Comparison of ENCODE assay signal across 25 cellular contexts in genomic region chr19:6955082-6955481, GRCh38.
DNase-seq lines count a peak whose midpoint lies in the region; ATAC-seq, FAIRE-seq and TF ChIP-seq lines count a peak whose summit lies in the region.
"Had no signal": no experiment of that assay in that cellular context is flagged by ENCODE, and none has a peak within 500 bp of the region (broad histone marks: within the 10 kb centered on the region; RNA-seq: fewer than 3 reads in every experiment).

No MANE protein-coding gene starts in this region.

- intact Hi-C loops in K562 (cut with micrococcal nuclease) (no loop called here), uterus (cut with DNase I; ENCODE audit: low total_unique reads) (no loop called here)

- 3% methylated on average over 3 of the region's 3 CpGs for WGBS in K562 (ENCODE audit: insufficient coverage, low coverage, missing lambda C conversion rate)
- WGBS in neuronal stem cell (ENCODE audit: extremely low coverage in 2 of 2, insufficient read length in 2 of 2, insufficient replicate concordance in 1 of 2), 2 donors: 100% methylated on average over 3 of the region's 3 CpGs

- H3K9me3 ChIP-seq in K562 (replicated peaks; ENCODE audit: control insufficient read depth, insufficient read depth, low read depth, low read length): no peaks in the 10 kb centered on the region
- peaks cover 0 to 23% of the 10 kb centered on the region in 2 donors for H3K9me3 ChIP-seq in neuronal stem cell (replicated peaks in 1 of 2; ENCODE audit: control insufficient read depth in 2 of 2, insufficient read depth in 1 of 2, low read depth in 1 of 2, low read length in 2 of 2)
- no peaks in the 10 kb centered on the region for H3K9me3 ChIP-seq in uterus
- H3K9me3 ChIP-seq: A549; BE2C; BLaER1 treated with 17β-estradiol and CSF1 and Interleukin-3, amounts not matched to agents 10 nM and 100 nM had no signal

- H3K79me2 ChIP-seq in K562 (ENCODE audit: control insufficient read depth, insufficient read depth, low read length): no peaks in the 10 kb centered on the region

- H3K23ac ChIP-seq in neuronal stem cell (ENCODE audit: low read depth, low read length, poor library complexity): no peak overlapping the region

- H3K4me1 ChIP-seq in K562 (replicated peaks in 1 of 2; ENCODE audit: control insufficient read depth in 2 of 2, insufficient read depth in 2 of 2, low read length in 2 of 2) (no peaks in the 10 kb centered on the region), neuronal stem cell (ENCODE audit: control insufficient read depth in 2 of 2, insufficient read depth in 1 of 2, low read depth in 1 of 2, low read length in 2 of 2) (no peaks in the 10 kb centered on the region), uterus (no peaks in the 10 kb centered on the region)
- H3K4me1 ChIP-seq: A549, BE2C had no signal

- no TSS peak for BruUV-seq in K562 (replicated peaks; lab: Mats Ljungman, UMichigan)

- FAIRE-seq in GM12891 (lab: Jason Lieb, UNC) (peak; percentile 69), HTR-8/SVneo (lab: Jason Lieb, UNC) (peak; percentile 92), K562 (lab: Jason Lieb, UNC) (no peak), GM19239 (lab: Jason Lieb, UNC) (no peak)
- FAIRE-seq: A549, D721Med, GM12892 had no signal

- H3K36me3 ChIP-seq in K562 (ENCODE audit: control insufficient read depth, insufficient read depth, low read length): no peaks in the 10 kb centered on the region
- no peaks in the 10 kb centered on the region for H3K36me3 ChIP-seq in neuronal stem cell (replicated peaks in 1 of 2; ENCODE audit: control insufficient read depth in 2 of 2, insufficient read depth in 2 of 2, low read length in 2 of 2)
- no peaks in the 10 kb centered on the region for H3K36me3 ChIP-seq in uterus
- H3K36me3 ChIP-seq: BE2C had no signal

- H3K27ac ChIP-seq in K562 (ENCODE audit: extremely low read depth, low read depth, low read length) (no peak overlapping the region), neuronal stem cell (replicated peaks; ENCODE audit: low read length) (no peak overlapping the region), uterus (no peak overlapping the region)
- H3K27ac ChIP-seq: A549; BLaER1 treated with 17β-estradiol and CSF1 and Interleukin-3, amounts not matched to agents 10 nM and 100 nM; GM23248 had no signal

- TF ChIP-seq RAD21 in K562 (CRISPR knock-in tag; conservative IDR thresholded peaks at IDR 0.05 in 1 of 2, IDR thresholded peaks at IDR 0.05 in 1 of 2): no peak

- H3K79me1 ChIP-seq in neuronal stem cell (ENCODE audit: low read depth, low read length): no peaks in the 10 kb centered on the region

- in situ Hi-C loops in K562 (cut with MboI): no loop called here

- no peaks in the 10 kb centered on the region for H4K20me1 ChIP-seq in K562 (replicated peaks; ENCODE audit: control insufficient read depth, insufficient read depth, low read length)
- H4K20me1 ChIP-seq: BLaER1 treated with 17β-estradiol and CSF1 and Interleukin-3, amounts not matched to agents 10 nM and 100 nM had no signal

- H3K4me3 ChIP-seq in K562: no peak overlapping the region
- H3K4me3 ChIP-seq in neuronal stem cell (ENCODE audit: low read length in 2 of 2): no peak overlapping the region
- H3K4me3 ChIP-seq in uterus: no peak overlapping the region
- H3K4me3 ChIP-seq: A549; BLaER1 treated with 17β-estradiol and CSF1 and Interleukin-3, amounts not matched to agents 10 nM and 100 nM; GM23248 had no signal

- no peak overlapping the region for H2AFZ ChIP-seq in K562 (ENCODE audit: low read depth, low read length)
- no peak overlapping the region for H2AFZ ChIP-seq in neuronal stem cell (ENCODE audit: low read length)
- H2AFZ ChIP-seq: GM23248 had no signal

- H3K27me3 ChIP-seq in K562 (ENCODE audit: control insufficient read depth in 2 of 2, insufficient read depth in 2 of 2, low read length in 2 of 2) (peaks cover 0 to 1% of the 10 kb centered on the region in 2 experiments; a peak in 1 of 5 replicates), neuronal stem cell (ENCODE audit: control insufficient read depth in 3 of 3, insufficient read depth in 3 of 3, low read depth in 1 of 3, low read length in 3 of 3) (no peaks in the 10 kb centered on the region), uterus (no peaks in the 10 kb centered on the region)
- H3K27me3 ChIP-seq: BE2C; BLaER1 treated with 17β-estradiol and CSF1 and Interleukin-3, amounts not matched to agents 10 nM and 100 nM had no signal

- no peak overlapping the region for H2BK120ac ChIP-seq in neuronal stem cell (ENCODE audit: low read depth, low read length)

- CTCF ChIA-PET in K562 (lab: Yijun Ruan, JAX; ENCODE audit: low intra/inter-chr PET ratio): no interaction called here

- H2AK5ac ChIP-seq in neuronal stem cell (ENCODE audit: low read depth, low read length): no peak overlapping the region

- H2BK5ac ChIP-seq in neuronal stem cell (ENCODE audit: low read length): no peak overlapping the region

- H3K4me2 ChIP-seq in K562 (ENCODE audit: insufficient read depth, low read length): no peak overlapping the region
- no peak overlapping the region for H3K4me2 ChIP-seq in neuronal stem cell (ENCODE audit: insufficient read depth, low read length, poor library complexity, severe bottlenecking)
- H3K4me2 ChIP-seq: A549 had no signal

- H4K8ac ChIP-seq in neuronal stem cell (ENCODE audit: low read depth, low read length): peak overlapping the region; percentile 31

- POLR2A ChIA-PET in K562 (lab: Yijun Ruan, JAX): no interaction called here

- H2BK15ac ChIP-seq in neuronal stem cell (ENCODE audit: low read length): no peak overlapping the region

- H4K91ac ChIP-seq in neuronal stem cell (ENCODE audit: low read depth, low read length, poor library complexity): no peak overlapping the region

- H3K9me1 ChIP-seq in K562 (ENCODE audit: control insufficient read depth, insufficient read depth, low read length): no peaks in the 10 kb centered on the region

- TF ChIP-seq POLR2A in GM12891 (IDR thresholded peaks at IDR 0.05; ENCODE audit: low read depth, low read length): no peak
- TF ChIP-seq POLR2A in K562 (conservative IDR thresholded peaks at IDR 0.05): no peak
- no peak for TF ChIP-seq POLR2A in uterus (IDR thresholded peaks at IDR 0.05)

- no peak for DNase-seq in GM12891 (ENCODE audit: insufficient read length, low spot score)
- no peak for DNase-seq in HTR-8/SVneo (ENCODE audit: insufficient read length, low spot score)
- no peak for DNase-seq in K562 (ENCODE audit: extremely low read depth in 1 of 4, low spot score in 3 of 4)
- no peak for DNase-seq in neuronal stem cell (ENCODE audit: low spot score)
- DNase-seq in uterus: no peak
- DNase-seq in GM19239 (ENCODE audit: insufficient read length, low spot score): no peak
- DNase-seq: 8988T; ACHN; AML-193; BE2C; CD4-positive, alpha-beta T cell; CD8-positive, alpha-beta memory T cell; DMS 273 treated with DMSO at 0.1 percent for 48 hours; DMS79; EL; GDM1; GM23248; H9; HFFc6 had no signal

- H3K4ac ChIP-seq in neuronal stem cell (ENCODE audit: low read length): no peak overlapping the region

- H3K9ac ChIP-seq in K562 (ENCODE audit: insufficient read depth in 1 of 2, low read depth in 2 of 2, low read length in 2 of 2) (no peak overlapping the region), neuronal stem cell (ENCODE audit: low read depth, low read length, poor library complexity) (no peak overlapping the region)
- H3K9ac ChIP-seq: BLaER1 treated with 17β-estradiol and CSF1 and Interleukin-3, amounts not matched to agents 10 nM and 100 nM; GM23248 had no signal

- TF ChIP-seq EP300 in K562 (IDR thresholded peaks at IDR 0.05; ENCODE audit: low read length): no peak

- no peak overlapping the region for H2BK12ac ChIP-seq in neuronal stem cell (ENCODE audit: low read length)

- H3K14ac ChIP-seq in neuronal stem cell (ENCODE audit: low read length): no peak overlapping the region

- no peak for TF ChIP-seq CTCF in K562 (IDR thresholded peaks at IDR 0.05 in 2 of 3, conservative IDR thresholded peaks at IDR 0.05 in 1 of 3; ENCODE audit: insufficient read depth in 2 of 3, low read depth in 1 of 3, low read length in 3 of 3)
- TF ChIP-seq CTCF in uterus (IDR thresholded peaks at IDR 0.05): no peak

- ATAC-seq in K562: no peak
- ATAC-seq in HG02623 (IDR thresholded peaks at IDR 0.05; ENCODE audit: unreplicated experiment): no peak
- ATAC-seq: A549, HCT116 had no signal

- H3K18ac ChIP-seq in neuronal stem cell (ENCODE audit: low read length): no peak overlapping the region

TF ChIP-seq in GM12891, 5 proteins besides CTCF, POLR2A, EP300 and RAD21:
- TF ChIP-seq PAX5 (IDR thresholded peaks at IDR 0.05; ENCODE audit: insufficient read depth, low read length, severe bottlenecking) (no peak), TAF1 (IDR thresholded peaks at IDR 0.05; ENCODE audit: low read depth, low read length) (no peak)

TF ChIP-seq in K562, 482 proteins besides CTCF, POLR2A, EP300 and RAD21:
- TF ChIP-seq EHMT2 (IDR thresholded peaks at IDR 0.05): 0 out of 2 replicates have a peak, but pooled peaks have one; percentile 4
- no peak for TF ChIP-seq ATF1 (CRISPR knock-in tag; IDR thresholded peaks at IDR 0.05)
- TF ChIP-seq ATF1 (tag; IDR thresholded peaks at IDR 0.05): peak; percentile 14; the same call in 1 of the 2 replicates
- peak; percentile 85; the same call in 1 of the 2 replicates for TF ChIP-seq TSC22D4 (tag; IDR thresholded peaks at IDR 0.05)
- no peak for TF ChIP-seq E2F1 (CRISPR knock-in tag; IDR thresholded peaks at IDR 0.05)
- TF ChIP-seq ID3 (CRISPR knock-in tag; IDR thresholded peaks at IDR 0.05): no peak
- no peak for TF ChIP-seq ID3 (tag; IDR thresholded peaks at IDR 0.05)
- no peak for TF ChIP-seq ZNF778 (CRISPR knock-in tag; IDR thresholded peaks at IDR 0.05)
